27 cellular contexts compared by ENCODE assay signal in genomic region chr6:1123406-1123805, GRCh38.
"Had no signal": no experiment of that assay in that cellular context is flagged by ENCODE, and none has a peak within 500 bp of the region (broad histone marks: within the 10 kb centered on the region; RNA-seq: fewer than 3 reads in every experiment).

No MANE protein-coding gene starts in this region.

- H3K4me3 ChIP-seq: coronary artery, esophagus squamous epithelium, heart right ventricle, left lung, mucosa of descending colon, neural progenitor cell, pancreas, sigmoid colon, testis, tibial artery had no signal

- H3K9me3 ChIP-seq: esophagus squamous epithelium, heart right ventricle, left lung, mucosa of descending colon, pancreas, sigmoid colon, testis, tibial artery had no signal

- FAIRE-seq: endothelial cell of umbilical vein, islet of Langerhans, pancreas had no signal

- H3K36me3 ChIP-seq: esophagus squamous epithelium, heart right ventricle, left lung, neural progenitor cell, pancreas, sigmoid colon, tibial artery had no signal

- ATAC-seq: heart right ventricle; left lung; mucosa of descending colon; natural killer cell treated with Interleukin-12 subunit alpha and Interleukin-12 subunit beta and Interleukin-15 and Interleukin-18, amount 100 ng/mL, for 72 hours; stimulated activated effector memory CD8-positive, alpha-beta T cell treated with anti-CD3 and anti-CD28 coated beads, Interleukin-12 subunit alpha, Interleukin-12 subunit beta, amount 100 ng/mL, for 72 hours had no signal

- H2AFZ ChIP-seq: neural progenitor cell had no signal

- H3K27me3 ChIP-seq: esophagus squamous epithelium, left lung, neural progenitor cell, pancreas, sigmoid colon, testis, tibial artery had no signal

- H3K9ac ChIP-seq: neural progenitor cell had no signal

- H3K4me1 ChIP-seq: heart right ventricle, left lung, neural progenitor cell, sigmoid colon, testis, tibial artery had no signal

- DNase-seq: dermis blood vessel endothelial cell; effector memory CD4-positive, alpha-beta T cell; erythroblast; esophagus squamous epithelium; foreskin melanocyte; glutamatergic neuron; heart right ventricle; hippocampal formation; left lung; mesenchymal stem cell; mucosa of descending colon; naive B cell; nucleus accumbens; sigmoid colon; stimulated activated CD4-positive, alpha-beta T cell treated with anti-CD3 and anti-CD28 coated beads, Interleukin-2, amount 100 ng/mL, for 24 hours; stimulated activated CD4-positive, alpha-beta T cell treated with anti-CD3 and anti-CD28 coated beads, Interleukin-4, amount 100 ng/mL, for 24 hours; stimulated activated naive CD4-positive, alpha-beta T cell treated with Interleukin-2 at 50 U/mL for 16 hours; substantia nigra; tibial artery had no signal

- H3K4me2 ChIP-seq: neural progenitor cell had no signal

- H3K27ac ChIP-seq: coronary artery, esophagus squamous epithelium, heart right ventricle, left lung, neural progenitor cell, sigmoid colon, testis, tibial artery had no signal
